ENCODE assay signal across 1 cellular context in the genomic region with DNA sequence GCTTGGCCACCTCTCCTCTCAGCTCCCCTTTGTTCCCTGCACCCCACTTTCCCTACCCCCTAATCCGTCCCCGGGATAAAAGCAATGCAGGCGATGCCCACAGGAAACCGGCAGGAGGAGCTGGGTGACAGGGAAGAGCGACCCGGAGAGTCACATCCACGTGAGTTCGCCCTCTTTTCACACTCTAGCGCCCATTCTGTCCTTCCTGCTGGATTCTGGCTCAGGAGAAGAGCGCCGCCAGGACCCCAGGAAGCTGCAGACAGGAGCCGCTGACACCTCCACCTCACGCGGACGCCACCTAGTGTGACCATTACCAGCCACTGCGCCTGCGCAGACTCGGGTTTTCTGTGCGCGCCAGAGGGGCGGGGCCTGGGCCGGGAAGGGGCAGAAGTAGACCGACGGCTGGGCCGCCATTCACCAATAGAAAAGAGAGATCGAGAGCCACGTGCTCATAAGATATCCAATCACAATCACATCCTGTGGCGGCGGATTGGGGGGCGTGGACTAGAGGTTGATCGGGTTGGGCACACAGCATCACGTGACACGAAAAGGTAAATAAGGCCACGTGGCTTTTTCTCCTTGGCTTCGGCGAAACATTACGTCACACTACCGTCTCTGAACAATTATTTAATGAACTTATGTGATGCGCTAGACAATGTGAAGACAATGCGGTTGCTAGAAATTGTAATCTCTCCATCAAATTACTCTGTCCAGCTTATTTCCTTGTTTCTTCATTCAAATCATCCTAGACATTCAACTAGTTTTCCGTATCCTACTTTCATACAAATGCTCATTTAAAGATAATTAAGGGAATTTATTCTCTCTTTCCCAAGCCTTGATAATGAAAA.
A peak's percentile ranks its signal among the peaks of the same experiment; 100 is the strongest.
TF ChIP-seq lines count a peak whose summit lies in the region.

No MANE protein-coding gene starts in this region.

TF ChIP-seq in HEK293, 187 proteins besides CTCF, POLR2A, EP300 and RAD21 (continued from another document and continues in another):
- TF ChIP-seq, protein P1, sequence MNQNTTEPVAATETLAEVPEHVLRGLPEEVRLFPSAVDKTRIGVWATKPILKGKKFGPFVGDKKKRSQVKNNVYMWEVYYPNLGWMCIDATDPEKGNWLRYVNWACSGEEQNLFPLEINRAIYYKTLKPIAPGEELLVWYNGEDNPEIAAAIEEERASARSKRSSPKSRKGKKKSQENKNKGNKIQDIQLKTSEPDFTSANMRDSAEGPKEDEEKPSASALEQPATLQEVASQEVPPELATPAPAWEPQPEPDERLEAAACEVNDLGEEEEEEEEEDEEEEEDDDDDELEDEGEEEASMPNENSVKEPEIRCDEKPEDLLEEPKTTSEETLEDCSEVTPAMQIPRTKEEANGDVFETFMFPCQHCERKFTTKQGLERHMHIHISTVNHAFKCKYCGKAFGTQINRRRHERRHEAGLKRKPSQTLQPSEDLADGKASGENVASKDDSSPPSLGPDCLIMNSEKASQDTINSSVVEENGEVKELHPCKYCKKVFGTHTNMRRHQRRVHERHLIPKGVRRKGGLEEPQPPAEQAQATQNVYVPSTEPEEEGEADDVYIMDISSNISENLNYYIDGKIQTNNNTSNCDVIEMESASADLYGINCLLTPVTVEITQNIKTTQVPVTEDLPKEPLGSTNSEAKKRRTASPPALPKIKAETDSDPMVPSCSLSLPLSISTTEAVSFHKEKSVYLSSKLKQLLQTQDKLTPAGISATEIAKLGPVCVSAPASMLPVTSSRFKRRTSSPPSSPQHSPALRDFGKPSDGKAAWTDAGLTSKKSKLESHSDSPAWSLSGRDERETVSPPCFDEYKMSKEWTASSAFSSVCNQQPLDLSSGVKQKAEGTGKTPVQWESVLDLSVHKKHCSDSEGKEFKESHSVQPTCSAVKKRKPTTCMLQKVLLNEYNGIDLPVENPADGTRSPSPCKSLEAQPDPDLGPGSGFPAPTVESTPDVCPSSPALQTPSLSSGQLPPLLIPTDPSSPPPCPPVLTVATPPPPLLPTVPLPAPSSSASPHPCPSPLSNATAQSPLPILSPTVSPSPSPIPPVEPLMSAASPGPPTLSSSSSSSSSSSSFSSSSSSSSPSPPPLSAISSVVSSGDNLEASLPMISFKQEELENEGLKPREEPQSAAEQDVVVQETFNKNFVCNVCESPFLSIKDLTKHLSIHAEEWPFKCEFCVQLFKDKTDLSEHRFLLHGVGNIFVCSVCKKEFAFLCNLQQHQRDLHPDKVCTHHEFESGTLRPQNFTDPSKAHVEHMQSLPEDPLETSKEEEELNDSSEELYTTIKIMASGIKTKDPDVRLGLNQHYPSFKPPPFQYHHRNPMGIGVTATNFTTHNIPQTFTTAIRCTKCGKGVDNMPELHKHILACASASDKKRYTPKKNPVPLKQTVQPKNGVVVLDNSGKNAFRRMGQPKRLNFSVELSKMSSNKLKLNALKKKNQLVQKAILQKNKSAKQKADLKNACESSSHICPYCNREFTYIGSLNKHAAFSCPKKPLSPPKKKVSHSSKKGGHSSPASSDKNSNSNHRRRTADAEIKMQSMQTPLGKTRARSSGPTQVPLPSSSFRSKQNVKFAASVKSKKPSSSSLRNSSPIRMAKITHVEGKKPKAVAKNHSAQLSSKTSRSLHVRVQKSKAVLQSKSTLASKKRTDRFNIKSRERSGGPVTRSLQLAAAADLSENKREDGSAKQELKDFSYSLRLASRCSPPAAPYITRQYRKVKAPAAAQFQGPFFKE (tag by site-specific recombination; IDR thresholded peaks at IDR 0.05; ENCODE audit: borderline replicate concordance), result no peak
- TF ChIP-seq ZNF560 (tag by site-specific recombination; IDR thresholded peaks at IDR 0.05; ENCODE audit: borderline replicate concordance) (no peak), ZNF274 (IDR thresholded peaks at IDR 0.05; ENCODE audit: low read length) (no peak), ZNF274 (tag by site-specific recombination; IDR thresholded peaks at IDR 0.05; ENCODE audit: borderline replicate concordance) (no peak), ZNF514 (tag by site-specific recombination; IDR thresholded peaks at IDR 0.05) (no peak), ZNF660 (tag by site-specific recombination; IDR thresholded peaks at IDR 0.05) (peak; percentile 42; the same call in 1 of the 2 replicates), SP7 (tag by site-specific recombination; IDR thresholded peaks at IDR 0.05) (no peak; the same call in none of the 2 replicates), TCF7L2 (IDR thresholded peaks at IDR 0.05; ENCODE audit: borderline replicate concordance, low read depth, low read length) (no peak), ZNF202 (tag by site-specific recombination; IDR thresholded peaks at IDR 0.05; ENCODE audit: borderline replicate concordance) (no peak), ZNF777 (tag by site-specific recombination; IDR thresholded peaks at IDR 0.05; ENCODE audit: borderline replicate concordance) (no peak), WT1 (tag by site-specific recombination; IDR thresholded peaks at IDR 0.05) (no peak; the same call in 1 of the 2 replicates), SETDB1 (IDR thresholded peaks at IDR 0.05; ENCODE audit: insufficient read length, low read length) (no peak), ZNF146 (tag by site-specific recombination; IDR thresholded peaks at IDR 0.05) (no peak), ZNF530 (tag by site-specific recombination; IDR thresholded peaks at IDR 0.05; ENCODE audit: low read depth) (peak; percentile 95; the same call in 1 of the 2 replicates), ZNF670 (tag by site-specific recombination; IDR thresholded peaks at IDR 0.05; ENCODE audit: low read depth) (no peak), ZNF843 (tag by site-specific recombination; IDR thresholded peaks at IDR 0.05) (peak; percentile 26; the same call in 1 of the 2 replicates), OSR2 (tag by site-specific recombination; IDR thresholded peaks at IDR 0.05) (peak; percentile 61), ZFP41 (tag by site-specific recombination; IDR thresholded peaks at IDR 0.05; ENCODE audit: borderline replicate concordance) (no peak), ZNF549 (tag by site-specific recombination; IDR thresholded peaks at IDR 0.05) (no peak), KLF10 (tag by site-specific recombination; IDR thresholded peaks at IDR 0.05) (peak; percentile 96), ZNF266 (tag by site-specific recombination; IDR thresholded peaks at IDR 0.05; ENCODE audit: low read depth) (no peak), EGR2 (tag by site-specific recombination; IDR thresholded peaks at IDR 0.05; ENCODE audit: low read depth) (no peak), FEZF1 (tag by site-specific recombination; IDR thresholded peaks at IDR 0.05) (no peak), ZNF341 (tag by site-specific recombination; IDR thresholded peaks at IDR 0.05; ENCODE audit: low read depth) (peak; percentile 92), ZNF48 (tag by site-specific recombination; IDR thresholded peaks at IDR 0.05) (no peak), ZNF114 (tag by site-specific recombination; IDR thresholded peaks at IDR 0.05) (no peak)
- TF ChIP-seq, protein P2, sequence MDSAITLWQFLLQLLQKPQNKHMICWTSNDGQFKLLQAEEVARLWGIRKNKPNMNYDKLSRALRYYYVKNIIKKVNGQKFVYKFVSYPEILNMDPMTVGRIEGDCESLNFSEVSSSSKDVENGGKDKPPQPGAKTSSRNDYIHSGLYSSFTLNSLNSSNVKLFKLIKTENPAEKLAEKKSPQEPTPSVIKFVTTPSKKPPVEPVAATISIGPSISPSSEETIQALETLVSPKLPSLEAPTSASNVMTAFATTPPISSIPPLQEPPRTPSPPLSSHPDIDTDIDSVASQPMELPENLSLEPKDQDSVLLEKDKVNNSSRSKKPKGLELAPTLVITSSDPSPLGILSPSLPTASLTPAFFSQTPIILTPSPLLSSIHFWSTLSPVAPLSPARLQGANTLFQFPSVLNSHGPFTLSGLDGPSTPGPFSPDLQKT (IDR thresholded peaks at IDR 0.05; ENCODE audit: borderline replicate concordance, low read depth, low read length), result no peak
- TF ChIP-seq, protein P3, sequence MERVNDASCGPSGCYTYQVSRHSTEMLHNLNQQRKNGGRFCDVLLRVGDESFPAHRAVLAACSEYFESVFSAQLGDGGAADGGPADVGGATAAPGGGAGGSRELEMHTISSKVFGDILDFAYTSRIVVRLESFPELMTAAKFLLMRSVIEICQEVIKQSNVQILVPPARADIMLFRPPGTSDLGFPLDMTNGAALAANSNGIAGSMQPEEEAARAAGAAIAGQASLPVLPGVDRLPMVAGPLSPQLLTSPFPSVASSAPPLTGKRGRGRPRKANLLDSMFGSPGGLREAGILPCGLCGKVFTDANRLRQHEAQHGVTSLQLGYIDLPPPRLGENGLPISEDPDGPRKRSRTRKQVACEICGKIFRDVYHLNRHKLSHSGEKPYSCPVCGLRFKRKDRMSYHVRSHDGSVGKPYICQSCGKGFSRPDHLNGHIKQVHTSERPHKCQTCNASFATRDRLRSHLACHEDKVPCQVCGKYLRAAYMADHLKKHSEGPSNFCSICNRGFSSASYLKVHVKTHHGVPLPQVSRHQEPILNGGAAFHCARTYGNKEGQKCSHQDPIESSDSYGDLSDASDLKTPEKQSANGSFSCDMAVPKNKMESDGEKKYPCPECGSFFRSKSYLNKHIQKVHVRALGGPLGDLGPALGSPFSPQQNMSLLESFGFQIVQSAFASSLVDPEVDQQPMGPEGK (tag by site-specific recombination; IDR thresholded peaks at IDR 0.05), result peak; percentile 56; the same call in 1 of the 2 replicates
- TF ChIP-seq, protein P4, sequence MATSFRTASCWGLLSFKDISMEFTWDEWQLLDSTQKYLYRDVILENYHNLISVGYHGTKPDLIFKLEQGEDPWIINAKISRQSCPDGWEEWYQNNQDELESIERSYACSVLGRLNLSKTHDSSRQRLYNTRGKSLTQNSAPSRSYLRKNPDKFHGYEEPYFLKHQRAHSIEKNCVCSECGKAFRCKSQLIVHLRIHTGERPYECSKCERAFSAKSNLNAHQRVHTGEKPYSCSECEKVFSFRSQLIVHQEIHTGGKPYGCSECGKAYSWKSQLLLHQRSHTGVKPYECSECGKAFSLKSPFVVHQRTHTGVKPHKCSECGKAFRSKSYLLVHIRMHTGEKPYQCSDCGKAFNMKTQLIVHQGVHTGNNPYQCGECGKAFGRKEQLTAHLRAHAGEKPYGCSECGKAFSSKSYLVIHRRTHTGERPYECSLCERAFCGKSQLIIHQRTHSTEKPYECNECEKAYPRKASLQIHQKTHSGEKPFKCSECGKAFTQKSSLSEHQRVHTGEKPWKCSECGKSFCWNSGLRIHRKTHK (tag by site-specific recombination; IDR thresholded peaks at IDR 0.05), result no peak
- TF ChIP-seq, protein P5, sequence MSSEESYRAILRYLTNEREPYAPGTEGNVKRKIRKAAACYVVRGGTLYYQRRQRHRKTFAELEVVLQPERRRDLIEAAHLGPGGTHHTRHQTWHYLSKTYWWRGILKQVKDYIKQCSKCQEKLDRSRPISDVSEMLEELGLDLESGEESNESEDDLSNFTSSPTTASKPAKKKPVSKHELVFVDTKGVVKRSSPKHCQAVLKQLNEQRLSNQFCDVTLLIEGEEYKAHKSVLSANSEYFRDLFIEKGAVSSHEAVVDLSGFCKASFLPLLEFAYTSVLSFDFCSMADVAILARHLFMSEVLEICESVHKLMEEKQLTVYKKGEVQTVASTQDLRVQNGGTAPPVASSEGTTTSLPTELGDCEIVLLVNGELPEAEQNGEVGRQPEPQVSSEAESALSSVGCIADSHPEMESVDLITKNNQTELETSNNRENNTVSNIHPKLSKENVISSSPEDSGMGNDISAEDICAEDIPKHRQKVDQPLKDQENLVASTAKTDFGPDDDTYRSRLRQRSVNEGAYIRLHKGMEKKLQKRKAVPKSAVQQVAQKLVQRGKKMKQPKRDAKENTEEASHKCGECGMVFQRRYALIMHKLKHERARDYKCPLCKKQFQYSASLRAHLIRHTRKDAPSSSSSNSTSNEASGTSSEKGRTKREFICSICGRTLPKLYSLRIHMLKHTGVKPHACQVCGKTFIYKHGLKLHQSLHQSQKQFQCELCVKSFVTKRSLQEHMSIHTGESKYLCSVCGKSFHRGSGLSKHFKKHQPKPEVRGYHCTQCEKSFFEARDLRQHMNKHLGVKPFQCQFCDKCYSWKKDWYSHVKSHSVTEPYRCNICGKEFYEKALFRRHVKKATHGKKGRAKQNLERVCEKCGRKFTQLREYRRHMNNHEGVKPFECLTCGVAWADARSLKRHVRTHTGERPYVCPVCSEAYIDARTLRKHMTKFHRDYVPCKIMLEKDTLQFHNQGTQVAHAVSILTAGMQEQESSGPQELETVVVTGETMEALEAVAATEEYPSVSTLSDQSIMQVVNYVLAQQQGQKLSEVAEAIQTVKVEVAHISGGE (tag by site-specific recombination; conservative IDR thresholded peaks at IDR 0.05; ENCODE audit: low read depth), result peak; percentile 56; the same call in 1 of the 2 replicates
- TF ChIP-seq, protein P6, sequence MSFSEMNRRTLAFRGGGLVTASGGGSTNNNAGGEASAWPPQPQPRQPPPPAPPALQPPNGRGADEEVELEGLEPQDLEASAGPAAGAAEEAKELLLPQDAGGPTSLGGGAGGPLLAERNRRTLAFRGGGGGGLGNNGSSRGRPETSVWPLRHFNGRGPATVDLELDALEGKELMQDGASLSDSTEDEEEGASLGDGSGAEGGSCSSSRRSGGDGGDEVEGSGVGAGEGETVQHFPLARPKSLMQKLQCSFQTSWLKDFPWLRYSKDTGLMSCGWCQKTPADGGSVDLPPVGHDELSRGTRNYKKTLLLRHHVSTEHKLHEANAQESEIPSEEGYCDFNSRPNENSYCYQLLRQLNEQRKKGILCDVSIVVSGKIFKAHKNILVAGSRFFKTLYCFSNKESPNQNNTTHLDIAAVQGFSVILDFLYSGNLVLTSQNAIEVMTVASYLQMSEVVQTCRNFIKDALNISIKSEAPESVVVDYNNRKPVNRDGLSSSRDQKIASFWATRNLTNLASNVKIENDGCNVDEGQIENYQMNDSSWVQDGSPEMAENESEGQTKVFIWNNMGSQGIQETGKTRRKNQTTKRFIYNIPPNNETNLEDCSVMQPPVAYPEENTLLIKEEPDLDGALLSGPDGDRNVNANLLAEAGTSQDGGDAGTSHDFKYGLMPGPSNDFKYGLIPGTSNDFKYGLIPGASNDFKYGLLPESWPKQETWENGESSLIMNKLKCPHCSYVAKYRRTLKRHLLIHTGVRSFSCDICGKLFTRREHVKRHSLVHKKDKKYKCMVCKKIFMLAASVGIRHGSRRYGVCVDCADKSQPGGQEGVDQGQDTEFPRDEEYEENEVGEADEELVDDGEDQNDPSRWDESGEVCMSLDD (tag by site-specific recombination; IDR thresholded peaks at IDR 0.05), result peak; percentile 95
- TF ChIP-seq, protein P7, sequence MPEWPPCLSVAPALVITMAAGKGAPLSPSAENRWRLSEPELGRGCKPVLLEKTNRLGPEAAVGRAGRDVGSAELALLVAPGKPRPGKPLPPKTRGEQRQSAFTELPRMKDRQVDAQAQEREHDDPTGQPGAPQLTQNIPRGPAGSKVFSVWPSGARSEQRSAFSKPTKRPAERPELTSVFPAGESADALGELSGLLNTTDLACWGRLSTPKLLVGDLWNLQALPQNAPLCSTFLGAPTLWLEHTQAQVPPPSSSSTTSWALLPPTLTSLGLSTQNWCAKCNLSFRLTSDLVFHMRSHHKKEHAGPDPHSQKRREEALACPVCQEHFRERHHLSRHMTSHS (tag by site-specific recombination; IDR thresholded peaks at IDR 0.05), result no peak
- TF ChIP-seq, protein P8, sequence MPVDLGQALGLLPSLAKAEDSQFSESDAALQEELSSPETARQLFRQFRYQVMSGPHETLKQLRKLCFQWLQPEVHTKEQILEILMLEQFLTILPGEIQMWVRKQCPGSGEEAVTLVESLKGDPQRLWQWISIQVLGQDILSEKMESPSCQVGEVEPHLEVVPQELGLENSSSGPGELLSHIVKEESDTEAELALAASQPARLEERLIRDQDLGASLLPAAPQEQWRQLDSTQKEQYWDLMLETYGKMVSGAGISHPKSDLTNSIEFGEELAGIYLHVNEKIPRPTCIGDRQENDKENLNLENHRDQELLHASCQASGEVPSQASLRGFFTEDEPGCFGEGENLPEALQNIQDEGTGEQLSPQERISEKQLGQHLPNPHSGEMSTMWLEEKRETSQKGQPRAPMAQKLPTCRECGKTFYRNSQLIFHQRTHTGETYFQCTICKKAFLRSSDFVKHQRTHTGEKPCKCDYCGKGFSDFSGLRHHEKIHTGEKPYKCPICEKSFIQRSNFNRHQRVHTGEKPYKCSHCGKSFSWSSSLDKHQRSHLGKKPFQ (tag by site-specific recombination; IDR thresholded peaks at IDR 0.05), result no peak
